In the genomic region with DNA sequence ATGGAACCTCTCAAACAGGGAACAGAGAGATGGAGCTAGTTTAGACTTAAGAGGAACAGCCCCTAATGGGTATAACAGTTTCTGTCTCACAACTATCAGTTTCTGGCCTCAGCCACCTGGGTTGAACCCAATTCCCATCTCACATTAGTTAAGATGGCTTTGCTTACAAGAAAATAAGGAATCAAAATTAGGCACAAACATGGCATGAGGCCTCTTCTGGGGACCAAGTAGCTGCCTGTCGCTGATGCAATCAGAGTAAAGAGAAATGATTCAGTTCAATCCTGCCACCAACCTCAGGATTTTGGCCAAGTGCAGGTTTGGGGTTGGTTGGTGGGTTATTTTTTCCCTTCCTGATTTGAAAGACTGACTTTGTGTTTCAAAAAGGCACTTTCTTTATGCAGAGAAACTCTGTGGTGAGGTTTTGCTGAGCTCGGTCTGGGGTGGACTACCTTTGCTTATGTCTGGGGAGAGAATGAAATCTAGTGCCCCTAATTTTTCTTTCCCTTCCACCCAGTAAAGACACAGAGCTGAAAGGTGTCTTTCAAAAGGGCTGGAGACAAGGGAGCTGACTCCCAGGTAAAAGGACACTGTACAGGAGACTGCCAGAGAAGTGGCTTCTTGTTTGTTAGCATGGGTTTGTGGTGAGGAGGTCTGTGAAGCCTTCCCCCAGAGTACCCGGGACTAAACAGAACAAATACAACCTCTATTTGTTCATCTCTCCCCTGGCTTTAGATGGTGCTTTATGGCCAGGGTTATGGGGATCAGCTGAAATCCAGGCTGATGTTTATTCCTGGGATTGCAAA, we compare ENCODE assay signal across 8 cellular contexts. TPM values are rescaled to one million over a fixed set of nuclear protein-coding genes. Genes with fewer than 3 reads are reported as not detected.
DNase-seq lines count a peak whose midpoint lies in the region; ATAC-seq and TF ChIP-seq lines count a peak whose summit lies in the region.
"Had no signal": no experiment of that assay in that cellular context is flagged by ENCODE, and none has a peak within 500 bp of the region (broad histone marks: within the 10 kb centered on the region; RNA-seq: fewer than 3 reads in every experiment).

No MANE protein-coding gene starts in this region.

- peaks cover 30% of the 10 kb centered on the region for H3K4me1 Mint-ChIP-seq in activated CD8-positive, alpha-beta T cell treated with anti-CD3 and anti-CD28 coated beads for 36 hours (ENCODE audit: low read depth)
- H3K4me1 Mint-ChIP-seq in osteocyte (ENCODE audit: unreplicated experiment) = no peaks in the 10 kb centered on the region

- ATAC-seq in GM19023 (IDR thresholded peaks at IDR 0.05; ENCODE audit: unreplicated experiment) (peak; percentile 64), HG02610 (IDR thresholded peaks at IDR 0.05; ENCODE audit: unreplicated experiment) (peak; percentile 72)
- ATAC-seq in activated CD8-positive, alpha-beta T cell treated with anti-CD3 and anti-CD28 coated beads for 36 hours = peak; percentile 86

- DNase-seq in activated CD8-positive, alpha-beta T cell treated with anti-CD3 and anti-CD28 coated beads for 36 hours = peak; percentile 84
- DNase-seq in osteocyte (ENCODE audit: extremely low spot score, unreplicated experiment) (no peak), GF-D8 (lab: John Stamatoyannopoulos, UW) (no peak), amniotic stem cell (lab: John Stamatoyannopoulos, UW) (no peak)
- no peak for DNase-seq in activated effector memory CD4-positive, alpha-beta T cell treated with Interleukin-2 at 50 U/mL for 16 hours
- DNase-seq: NCI-H1930 had no signal

- H3K36me3 Mint-ChIP-seq in activated CD8-positive, alpha-beta T cell treated with anti-CD3 and anti-CD28 coated beads for 36 hours (ENCODE audit: low read depth) = peaks cover 5% of the 10 kb centered on the region
- no peaks in the 10 kb centered on the region for H3K36me3 Mint-ChIP-seq in osteocyte (ENCODE audit: unreplicated experiment)

- H3K9me3 Mint-ChIP-seq in activated CD8-positive, alpha-beta T cell treated with anti-CD3 and anti-CD28 coated beads for 36 hours = no peaks in the 10 kb centered on the region
- no peaks in the 10 kb centered on the region for H3K9me3 Mint-ChIP-seq in osteocyte (ENCODE audit: unreplicated experiment)

- TF ChIP-seq CTCF in activated CD8-positive, alpha-beta T cell treated with anti-CD3 and anti-CD28 coated beads for 36 hours (IDR thresholded peaks at IDR 0.05) = no peak
- TF ChIP-seq CTCF in osteocyte (IDR thresholded peaks at IDR 0.05) = no peak

- CTCF ChIA-PET in activated CD8-positive, alpha-beta T cell treated with anti-CD3 and anti-CD28 coated beads for 36 hours (lab: Charles Lee) = interaction anchor here (1.0 to 1.5 kb wide), 6 partner anchors 14 to 125 kb away, joined by 3 to 4 read pairs (median 4); no protein-coding TSS in a partner anchor

- H3K4me3 Mint-ChIP-seq in activated CD8-positive, alpha-beta T cell treated with anti-CD3 and anti-CD28 coated beads for 36 hours = peak overlapping the region; percentile 36
- no peak overlapping the region for H3K4me3 Mint-ChIP-seq in osteocyte (ENCODE audit: unreplicated experiment)

- POLR2A ChIA-PET in activated CD8-positive, alpha-beta T cell treated with anti-CD3 and anti-CD28 coated beads for 36 hours (lab: Charles Lee) = interaction anchor here (0.6 to 6.5 kb wide), 11 partner anchors 9 to 142 kb away, joined by 3 to 60 read pairs (median 3); a partner anchor contains a TSS

- peak overlapping the region; percentile 94 for H3K27ac Mint-ChIP-seq in activated CD8-positive, alpha-beta T cell treated with anti-CD3 and anti-CD28 coated beads for 36 hours
- peak overlapping the region; percentile 29 for H3K27ac Mint-ChIP-seq in osteocyte (ENCODE audit: unreplicated experiment)

- peaks cover 1% of the 10 kb centered on the region for H3K27me3 Mint-ChIP-seq in activated CD8-positive, alpha-beta T cell treated with anti-CD3 and anti-CD28 coated beads for 36 hours
- no peaks in the 10 kb centered on the region for H3K27me3 Mint-ChIP-seq in osteocyte (ENCODE audit: unreplicated experiment)

- intact Hi-C loops in activated CD8-positive, alpha-beta T cell treated with anti-CD3 and anti-CD28 coated beads for 36 hours (cut with micrococcal nuclease) = loop anchor here (5.0 kb wide), 1 partner anchor 41 kb away; no protein-coding TSS in a partner anchor

RNA-seq across cellular contexts. Expression of a gene that starts 44.8 kb away (rescaled TPM):
- total RNA-seq in activated CD8-positive, alpha-beta T cell treated with anti-CD3 and anti-CD28 coated beads for 36 hours = 10 to 100 TPM; 36.0 to 37.8 TPM
- 55.0 and 57.3 TPM in 2 replicates for total RNA-seq in osteocyte
